ENCODE assay signal across 26 cellular contexts in genomic region chr11:77422690-77423089, GRCh38. TPM values are rescaled to one million over a fixed set of nuclear protein-coding genes. Genes with fewer than 3 reads are reported as not detected.
A peak's percentile ranks its signal among the peaks of the same experiment; 100 is the strongest.
DNase-seq lines count a peak whose midpoint lies in the region; ATAC-seq, FAIRE-seq and TF ChIP-seq lines count a peak whose summit lies in the region.
"Had no signal": no experiment of that assay in that cellular context is flagged by ENCODE, and none has a peak within 500 bp of the region (broad histone marks: within the 10 kb centered on the region; RNA-seq: fewer than 3 reads in every experiment).

No MANE protein-coding gene starts in this region.

- no peaks in the 10 kb centered on the region for H4K20me1 ChIP-seq in HepG2 (ENCODE audit: insufficient read depth, low read length)

- H2AFZ ChIP-seq in HepG2 (ENCODE audit: low read length): no peak overlapping the region

- FAIRE-seq in HepG2 (lab: Jason Lieb, UNC): no peak
- FAIRE-seq: A204.1, GM12878, GM18507, GM19239 had no signal

- CTCF ChIA-PET in HepG2 (lab: Yijun Ruan, JAX; ENCODE audit: low intra/inter-chr PET ratio, low total read pairs): no interaction called here

- H3K9me3 Mint-ChIP-seq in type B pancreatic cell: no peaks in the 10 kb centered on the region
- H3K9me3 Mint-ChIP-seq: CD4-positive, alpha-beta memory T cell; CD4-positive, CD25-positive, alpha-beta regulatory T cell; CD8-positive, alpha-beta memory T cell had no signal

- no peak overlapping the region for H3K27ac Mint-ChIP-seq in type B pancreatic cell
- H3K27ac Mint-ChIP-seq: CD4-positive, alpha-beta memory T cell; CD4-positive, CD25-positive, alpha-beta regulatory T cell; CD8-positive, alpha-beta memory T cell had no signal

- no TSS peak for BruUV-seq in HepG2 (replicated peaks; lab: Mats Ljungman, UMichigan)

- DNase-seq in HepG2 (ENCODE audit: low spot score): no peak
- no peak for DNase-seq in left colon
- DNase-seq in right lobe of liver: no peak
- DNase-seq in suprapubic skin (ENCODE audit: low spot score in 2 of 2): no peak
- DNase-seq in type B pancreatic cell (ENCODE audit: extremely low spot score, unreplicated experiment): no peak
- DNase-seq: 8988T; ACHN; BE2C; C1 segment of cervical spinal cord; CD4-positive, alpha-beta memory T cell; CD4-positive, CD25-positive, alpha-beta regulatory T cell; CD8-positive, alpha-beta memory T cell; COR-L47; DMS 273 treated with DMSO at 0.1 percent for 48 hours; DMS153; DMS79; DND-41; EL; GDM1 had no signal

- no peak for TF ChIP-seq CTCF in liver (IDR thresholded peaks at IDR 0.05; ENCODE audit: low read depth, low read length, missing input control)
- no peak for TF ChIP-seq CTCF in HepG2 (CRISPR knock-in tag; IDR thresholded peaks at IDR 0.05)
- no peak for TF ChIP-seq CTCF in right lobe of liver (IDR thresholded peaks at IDR 0.05)
- no peak for TF ChIP-seq CTCF in suprapubic skin (IDR thresholded peaks at IDR 0.05)
- no peak for TF ChIP-seq CTCF in type B pancreatic cell (conservative IDR thresholded peaks at IDR 0.05)

- H3K27me3 Mint-ChIP-seq in type B pancreatic cell: no peaks in the 10 kb centered on the region

- H3K36me3 ChIP-seq in liver (ENCODE audit: control insufficient read depth in 4 of 4, insufficient read depth in 3 of 4, low read depth in 1 of 4, low read length in 3 of 4) (no peaks in the 10 kb centered on the region), HepG2 (replicated peaks in 1 of 2; ENCODE audit: control insufficient read depth in 1 of 2, insufficient read depth in 2 of 2, low read length in 2 of 2) (no peaks in the 10 kb centered on the region), right lobe of liver (no peaks in the 10 kb centered on the region), suprapubic skin (no peaks in the 10 kb centered on the region)
- H3K36me3 ChIP-seq: BE2C, BLaER1 had no signal

- H3K27me3 ChIP-seq in liver (ENCODE audit: control insufficient read depth in 4 of 4, insufficient read depth in 4 of 4, low read length in 3 of 4) (no peaks in the 10 kb centered on the region), HepG2 (ENCODE audit: control insufficient read depth in 1 of 2, insufficient read depth in 2 of 2, low read length in 2 of 2) (no peaks in the 10 kb centered on the region), right lobe of liver (no peaks in the 10 kb centered on the region), suprapubic skin (no peaks in the 10 kb centered on the region)
- H3K27me3 ChIP-seq: BE2C, BLaER1 had no signal

- peaks cover 0 to 9% (median under 1%) of the 10 kb centered on the region in 4 donors for H3K4me1 ChIP-seq in liver (ENCODE audit: control insufficient read depth in 4 of 4, insufficient read depth in 4 of 4, low read length in 3 of 4)
- H3K4me1 ChIP-seq in HepG2 (ENCODE audit: insufficient read depth, low read length): no peaks in the 10 kb centered on the region
- no peaks in the 10 kb centered on the region for H3K4me1 ChIP-seq in right lobe of liver
- peaks cover 2% of the 10 kb centered on the region for H3K4me1 ChIP-seq in suprapubic skin
- H3K4me1 ChIP-seq: BE2C had no signal

- H3K4me3 ChIP-seq in liver (ENCODE audit: low read depth in 1 of 3, low read length in 3 of 3) (no peak overlapping the region), HepG2 (replicated peaks in 1 of 3; ENCODE audit: insufficient read depth in 1 of 3, low read depth in 2 of 3, low read length in 3 of 3) (no peak overlapping the region), right lobe of liver (no peak overlapping the region), suprapubic skin (no peak overlapping the region)
- H3K4me3 ChIP-seq: BLaER1, GM12878 had no signal

- H3K4me1 Mint-ChIP-seq in type B pancreatic cell (ENCODE audit: unreplicated experiment): peaks cover 14% of the 10 kb centered on the region
- H3K4me1 Mint-ChIP-seq: CD8-positive, alpha-beta memory T cell had no signal

- no peaks in the 10 kb centered on the region for H3K36me3 Mint-ChIP-seq in type B pancreatic cell
- H3K36me3 Mint-ChIP-seq: CD14-positive monocyte; CD4-positive, alpha-beta memory T cell; CD4-positive, CD25-positive, alpha-beta regulatory T cell had no signal

- H3K4me3 Mint-ChIP-seq in type B pancreatic cell: no peak overlapping the region
- H3K4me3 Mint-ChIP-seq: CD14-positive monocyte; CD4-positive, alpha-beta memory T cell; CD4-positive, CD25-positive, alpha-beta regulatory T cell; CD8-positive, alpha-beta memory T cell had no signal

- intact Hi-C loops in HepG2 (cut with micrococcal nuclease; ENCODE audit: unreplicated experiment) (no loop called here), left colon (cut with DNase I, micrococcal nuclease) (no loop called here), right lobe of liver (cut with DNase I) (no loop called here)

- TF ChIP-seq POLR2A in HepG2 (IDR thresholded peaks at IDR 0.05; ENCODE audit: insufficient read depth in 1 of 2, low read depth in 2 of 2, low read length in 2 of 2): no peak
- TF ChIP-seq POLR2A in right lobe of liver (IDR thresholded peaks at IDR 0.05): no peak
- no peak for TF ChIP-seq POLR2A in suprapubic skin (IDR thresholded peaks at IDR 0.05)

- in situ Hi-C loops in HepG2 (cut with HindIII; ENCODE audit: extremely low pct_ligation_motif_present, low pct_unique_long_range_greater_than_20kb): no loop called here

- TF ChIP-seq EP300 in HepG2 (IDR thresholded peaks at IDR 0.05; ENCODE audit: low read depth in 2 of 2, low read length in 2 of 2): no peak
- TF ChIP-seq EP300 in HepG2 (CRISPR knock-in tag; IDR thresholded peaks at IDR 0.05; ENCODE audit: borderline replicate concordance): no peak
- no peak for TF ChIP-seq EP300 in suprapubic skin (IDR thresholded peaks at IDR 0.05)

- H3K4me2 ChIP-seq in HepG2 (ENCODE audit: low read depth, low read length): no peak overlapping the region
- H3K4me2 ChIP-seq: BLaER1 had no signal

- ATAC-seq in HepG2 (no peak), left colon (peak; percentile 37), right lobe of liver (peak; percentile 38 to 83 (median 62))
- ATAC-seq: GM12878 had no signal

- POLR2A ChIA-PET in HepG2 (lab: Yijun Ruan, JAX): interaction anchor here (0.6 kb wide), 1 partner anchor 38 kb away, joined by 3 read pairs; no protein-coding TSS in a partner anchor

- WGBS in liver: 56% methylated on average over 1 of the region's 1 CpG
- 57% methylated on average over 1 of the region's 1 CpG for WGBS in HepG2 (ENCODE audit: low lambda C conversion rate)
- WGBS in right lobe of liver (ENCODE audit: insufficient coverage, low coverage, low lambda C conversion rate, missing lambda C conversion rate): 41% methylated on average over 1 of the region's 1 CpG
- WGBS in suprapubic skin: 87% methylated on average over 1 of the region's 1 CpG

- H3K9ac ChIP-seq in liver (ENCODE audit: low read depth in 1 of 2, low read length in 2 of 2) (no peak overlapping the region), HepG2 (ENCODE audit: insufficient read depth, low read depth, low read length) (no peak overlapping the region)
- H3K9ac ChIP-seq: BLaER1 had no signal

- H3K27ac ChIP-seq in liver (ENCODE audit: low read depth in 1 of 2, low read length in 2 of 2) (no peak overlapping the region), HepG2 (ENCODE audit: extremely low read length, insufficient read depth, low read length) (no peak overlapping the region), right lobe of liver (no peak overlapping the region), suprapubic skin (no peak overlapping the region)
- H3K27ac ChIP-seq: BLaER1 had no signal

- no peaks in the 10 kb centered on the region for H3K79me2 ChIP-seq in HepG2 (ENCODE audit: insufficient read depth, low read length)

- TF ChIP-seq RAD21 in liver (IDR thresholded peaks at IDR 0.05) (no peak), HepG2 (CRISPR knock-in tag; IDR thresholded peaks at IDR 0.05) (no peak)

- H3K9me3 ChIP-seq in liver (ENCODE audit: control insufficient read depth in 4 of 4, low read length in 3 of 4) (no peaks in the 10 kb centered on the region), HepG2 (ENCODE audit: low read length) (no peaks in the 10 kb centered on the region), right lobe of liver (no peaks in the 10 kb centered on the region), suprapubic skin (no peaks in the 10 kb centered on the region)
- H3K9me3 ChIP-seq: BE2C, BLaER1 had no signal

TF ChIP-seq in liver, 16 proteins besides CTCF, POLR2A, EP300 and RAD21 (continues in another document):
- TF ChIP-seq EGR1 (IDR thresholded peaks at IDR 0.05; ENCODE audit: low read depth in 2 of 2): no peak

TF ChIP-seq in HepG2, 621 proteins besides CTCF, POLR2A, EP300 and RAD21 (continues in another document):
- TF ChIP-seq ZNF382 (CRISPR knock-in tag; IDR thresholded peaks at IDR 0.05; ENCODE audit: borderline replicate concordance) (no peak), EZH2 (conservative IDR thresholded peaks at IDR 0.05; ENCODE audit: low read depth, low read length) (no peak), ZNF124 (CRISPR knock-in tag; IDR thresholded peaks at IDR 0.05) (no peak)

RNA-seq across cellular contexts. Expression of gene PAK1, which starts 51.2 kb away (rescaled TPM):
- total RNA-seq in liver (10 to 100 TPM in 1 of 2 donors, 1 to 10 TPM in 1; 9.4 to 24.9 TPM), HepG2 (2016; rRNA removed; fragmentation: Illumina TruSeq; extraction: Trizol) (1.5 and 3.1 TPM in 2 replicates), left colon (100 to 1,000 TPM; 110 to 124 TPM), right lobe of liver (10 to 100 TPM in 2 of 6 experiments, 1 to 10 TPM in 4; 7.3 to 14.5 (median 9.3) TPM), suprapubic skin (10 to 100 TPM; 23.4 to 47.9 (median 28.9) TPM), type B pancreatic cell (ENCODE audit: low replicate concordance) (70.3 and 73.9 TPM in 2 replicates)
- polyA plus RNA-seq in liver (1 to 10 TPM; 3.6 to 5.5 TPM), HepG2 (2011; rRNA removed) (4.3 and 4.9 TPM in 2 replicates)
- 2.0 and 3.0 TPM in 2 replicates for total RNA-seq in HepG2 (2016; cell fraction: cytosol; rRNA removed; fragmentation: Illumina TruSeq; extraction: Trizol; ENCODE audit: low read depth)
- total RNA-seq in HepG2 (2016; cell fraction: insoluble cytoplasmic fraction; rRNA removed; fragmentation: Illumina TruSeq; extraction: Trizol): 0.89 and 1.1 TPM in 2 replicates
- total RNA-seq in HepG2 (2016; cell fraction: membrane; rRNA removed; fragmentation: Illumina TruSeq; extraction: Trizol): 1.5 and 1.8 TPM in 2 replicates
- total RNA-seq in HepG2 (2016; cell fraction: nucleus; rRNA removed; fragmentation: Illumina TruSeq; extraction: Trizol): 0.96 and 2.2 TPM in 2 replicates
- 1.7 and 3.1 TPM in 2 replicates for polyA plus RNA-seq in HepG2 (2011; cell fraction: cytosol; rRNA removed)
- 10.8 and 12.7 TPM in 2 replicates for polyA plus RNA-seq in HepG2 (2011; cell fraction: nucleus; rRNA removed)
- polyA plus RNA-seq in HepG2 (2012): 3.3 and 5.7 TPM in 2 replicates
- polyA plus RNA-seq in HepG2 (2016; cell fraction: cytosol; fragmentation: Illumina TruSeq; extraction: Trizol; ENCODE audit: low read depth): 0.31 and 0.35 TPM in 2 replicates
- polyA plus RNA-seq in HepG2 (2016; cell fraction: insoluble cytoplasmic fraction; fragmentation: Illumina TruSeq; extraction: Trizol; ENCODE audit: low read depth): 1.5 and 2.0 TPM in 2 replicates
- 0.78 and 1.3 TPM in 2 replicates for polyA plus RNA-seq in HepG2 (2016; cell fraction: membrane; fragmentation: Illumina TruSeq; extraction: Trizol; ENCODE audit: low read depth)
- 3.3 and 3.9 TPM in 2 replicates for polyA plus RNA-seq in HepG2 (2016; cell fraction: nucleus; fragmentation: Illumina TruSeq; extraction: Trizol; ENCODE audit: insufficient read depth, low read depth)
- 1.7 and 35.6 TPM in 2 replicates for polyA minus RNA-seq in HepG2 (2011; rRNA and poly(A)+ RNA removed; ENCODE audit: low replicate concordance)
- 2.1 and 4.2 TPM in 2 replicates for polyA minus RNA-seq in HepG2 (2011; cell fraction: cytosol; rRNA and poly(A)+ RNA removed)
- 7.5 and 9.6 TPM in 2 replicates for polyA minus RNA-seq in HepG2 (2011; cell fraction: nucleus; rRNA and poly(A)+ RNA removed)
